In the genomic region with DNA sequence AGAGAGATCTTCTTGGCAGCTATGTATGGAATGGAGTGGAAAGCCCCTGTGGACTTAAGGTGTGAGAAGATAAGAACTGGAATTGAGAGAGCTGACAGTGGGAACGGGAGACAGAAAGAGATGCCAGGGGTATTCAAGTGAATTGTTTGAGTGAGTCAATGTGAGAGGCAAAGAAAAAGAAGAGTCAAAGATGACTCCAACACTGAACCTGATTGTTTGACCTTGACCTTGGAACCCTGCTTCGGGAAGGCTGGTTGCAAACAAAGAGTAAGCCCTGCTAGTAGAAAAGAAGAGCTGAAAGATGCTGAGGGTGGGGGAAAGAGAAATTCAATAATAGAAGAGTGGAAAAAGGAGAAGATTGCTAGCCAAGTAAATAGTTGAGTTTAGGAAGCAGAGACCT, we compare ENCODE assay signal across 21 cellular contexts.
"Had no signal": no experiment of that assay in that cellular context is flagged by ENCODE, and none has a peak within 500 bp of the region (broad histone marks: within the 10 kb centered on the region; RNA-seq: fewer than 3 reads in every experiment).

No MANE protein-coding gene starts in this region.

- H3K9me3 ChIP-seq: esophagus muscularis mucosa, gastroesophageal sphincter, heart left ventricle, left lung, lower lobe of right lung had no signal

- H3K4me1 ChIP-seq: foreskin keratinocyte, left lung, lower lobe of right lung had no signal

- H3K4me3 ChIP-seq: coronary artery, dorsolateral prefrontal cortex, esophagus muscularis mucosa, gastroesophageal sphincter, heart left ventricle, left lung, lower lobe of right lung had no signal

- DNase-seq: dermis blood vessel endothelial cell; dorsolateral prefrontal cortex; effector CD4-positive, alpha-beta T cell; effector memory CD4-positive, alpha-beta T cell; foreskin keratinocyte; heart left ventricle; hippocampal formation; left cardiac atrium; left lung; left ventricle myocardium superior; lower lobe of right lung; mesenchymal stem cell; midbrain had no signal

- FAIRE-seq: colon, endothelial cell of umbilical vein, frontal cortex, islet of Langerhans, keratinocyte had no signal

- H3K27ac ChIP-seq: coronary artery, esophagus muscularis mucosa, foreskin keratinocyte, gastroesophageal sphincter, heart left ventricle, left lung, lower lobe of right lung had no signal

- H3K27me3 ChIP-seq: dorsolateral prefrontal cortex, esophagus muscularis mucosa, foreskin keratinocyte, gastroesophageal sphincter, heart left ventricle, left lung had no signal

- ATAC-seq: foreskin keratinocyte, gastroesophageal sphincter, heart left ventricle, left lung, left ventricle myocardium superior, lower lobe of right lung had no signal
